10 cellular contexts compared by ENCODE assay signal in genomic region chr7:120052884-120053382, GRCh38.
DNase-seq lines count a peak whose midpoint lies in the region; ATAC-seq, FAIRE-seq and TF ChIP-seq lines count a peak whose summit lies in the region.
"Had no signal": no experiment of that assay in that cellular context is flagged by ENCODE, and none has a peak within 500 bp of the region (broad histone marks: within the 10 kb centered on the region; RNA-seq: fewer than 3 reads in every experiment).

No MANE protein-coding gene starts in this region.

- intact Hi-C loops in K562 (cut with micrococcal nuclease), result loop anchor here (10.0 kb wide), 1 partner anchor 118 kb away; no protein-coding TSS in a partner anchor
- intact Hi-C loops in tibial artery (cut with DNase I; ENCODE audit: low total_unique reads), result no loop called here

- peak; percentile 32; the same call in 1 of the 2 replicates for TF ChIP-seq EP300 in K562 (IDR thresholded peaks at IDR 0.05; ENCODE audit: low read length)

- in situ Hi-C loops in K562 (cut with MboI), result no loop called here

- BruUV-seq in K562 (replicated peaks; lab: Mats Ljungman, UMichigan), result no TSS peak

- H3K9ac ChIP-seq in K562 (ENCODE audit: insufficient read depth in 1 of 2, low read depth in 2 of 2, low read length in 2 of 2), result peak overlapping the region in 1 of 2 experiments; percentile 31; a peak in 2 of 4 replicates

- H3K36me3 ChIP-seq in K562 (ENCODE audit: control insufficient read depth, insufficient read depth, low read length), result no peaks in the 10 kb centered on the region
- no peaks in the 10 kb centered on the region for H3K36me3 ChIP-seq in tibial artery
- H3K36me3 ChIP-seq: HAP-1 had no signal

- peak; percentile 74 for FAIRE-seq in K562 (lab: Jason Lieb, UNC)

- H3K9me1 ChIP-seq in K562 (ENCODE audit: control insufficient read depth, insufficient read depth, low read length), result no peaks in the 10 kb centered on the region

- H3K4me3 ChIP-seq in K562 (no peak overlapping the region), tibial artery (no peak overlapping the region)
- H3K4me3 ChIP-seq: HAP-1 had no signal

- POLR2A ChIA-PET in K562 (lab: Yijun Ruan, JAX), result no interaction called here

- peaks cover 0 to 4% of the 10 kb centered on the region in 2 experiments; a peak in 2 of 5 replicates for H3K4me1 ChIP-seq in K562 (replicated peaks in 1 of 2; ENCODE audit: control insufficient read depth in 2 of 2, insufficient read depth in 2 of 2, low read length in 2 of 2)
- H3K4me1 ChIP-seq in tibial artery, result no peaks in the 10 kb centered on the region
- H3K4me1 ChIP-seq: HAP-1 had no signal

- peak overlapping the region; percentile 35; the same call in 1 of the 2 replicates for H3K4me2 ChIP-seq in K562 (ENCODE audit: insufficient read depth, low read length)

- H3K9me3 ChIP-seq in K562 (replicated peaks; ENCODE audit: control insufficient read depth, insufficient read depth, low read depth, low read length), result no peaks in the 10 kb centered on the region
- H3K9me3 ChIP-seq in tibial artery, result no peaks in the 10 kb centered on the region
- H3K9me3 ChIP-seq: HAP-1 had no signal

- no peak for TF ChIP-seq POLR2A in K562 (conservative IDR thresholded peaks at IDR 0.05)

- CTCF ChIA-PET in K562 (lab: Yijun Ruan, JAX; ENCODE audit: low intra/inter-chr PET ratio), result interaction anchor here (1.2 kb wide), 1 partner anchor 14 kb away, joined by 3 read pairs; no protein-coding TSS in a partner anchor

- peak; percentile 12 for DNase-seq in HuH-7 (ENCODE audit: low spot score)
- DNase-seq in K562 (ENCODE audit: extremely low read depth in 1 of 4, low spot score in 3 of 4), result peak in 2 of 4 experiments; percentile 53 to 72
- DNase-seq in islet precursor cell, result peak; percentile 89
- DNase-seq in tibial artery, result peak; percentile 69 to 78
- DNase-seq in NCI-H2029 treated with DMSO at 0.1 percent for 48 hours (lab: John Stamatoyannopoulos, UW), result no peak
- DNase-seq in pons (ENCODE audit: low spot score), result no peak
- no peak for DNase-seq in activated CD8-positive, alpha-beta memory T cell treated with anti-CD3 and anti-CD28 coated beads, Interleukin-2, amount 50 U/mL, for 4 hours
- DNase-seq in activated CD4-positive, alpha-beta T cell treated with anti-CD3 and anti-CD28 coated beads for 1 hour, result no peak
- DNase-seq: NCI-H187 treated with DMSO at 0.1 percent for 48 hours had no signal

- H3K27me3 ChIP-seq in K562 (ENCODE audit: control insufficient read depth in 2 of 2, insufficient read depth in 2 of 2, low read length in 2 of 2) (no peaks in the 10 kb centered on the region), tibial artery (no peaks in the 10 kb centered on the region)

- TF ChIP-seq CTCF in K562 (IDR thresholded peaks at IDR 0.05 in 2 of 3, conservative IDR thresholded peaks at IDR 0.05 in 1 of 3; ENCODE audit: insufficient read depth in 2 of 3, low read depth in 1 of 3, low read length in 3 of 3) (no peak), tibial artery (IDR thresholded peaks at IDR 0.05) (no peak)

- 8% methylated on average over 9 of the region's 9 CpGs for WGBS in K562 (ENCODE audit: insufficient coverage, low coverage, missing lambda C conversion rate)

- H2AFZ ChIP-seq in K562 (ENCODE audit: low read depth, low read length), result peak overlapping the region; percentile 77

- H4K20me1 ChIP-seq in K562 (replicated peaks; ENCODE audit: control insufficient read depth, insufficient read depth, low read length), result no peaks in the 10 kb centered on the region

- no peak for TF ChIP-seq RAD21 in K562 (CRISPR knock-in tag; conservative IDR thresholded peaks at IDR 0.05 in 1 of 2, IDR thresholded peaks at IDR 0.05 in 1 of 2)

- H3K79me2 ChIP-seq in K562 (ENCODE audit: control insufficient read depth, insufficient read depth, low read length), result no peaks in the 10 kb centered on the region

- ATAC-seq in K562, result peak; percentile 84

- peak overlapping the region; percentile 44 for H3K27ac ChIP-seq in K562 (ENCODE audit: extremely low read depth, low read depth, low read length)
- no peak overlapping the region for H3K27ac ChIP-seq in tibial artery

TF ChIP-seq in K562, 482 proteins besides CTCF, POLR2A, EP300 and RAD21 (continues in another document):
- TF ChIP-seq CBFA2T2 (conservative IDR thresholded peaks at IDR 0.05), result peak; percentile 63
- TF ChIP-seq MEIS2 (IDR thresholded peaks at IDR 0.05; ENCODE audit: partially characterized antibody), result peak; percentile 87
- TF ChIP-seq FOXM1 (IDR thresholded peaks at IDR 0.05; ENCODE audit: low read depth), result peak; percentile 73
- TF ChIP-seq FOXM1 (CRISPR knock-in tag; IDR thresholded peaks at IDR 0.05; ENCODE audit: low read depth), result no peak
- TF ChIP-seq NFIC (IDR thresholded peaks at IDR 0.05), result peak; percentile 55
- peak; percentile 60; the same call in 1 of the 2 replicates for TF ChIP-seq POLR2AphosphoS5 (IDR thresholded peaks at IDR 0.05; ENCODE audit: control insufficient read depth, insufficient read depth, low read depth, low read length)
- TF ChIP-seq, protein P1, sequence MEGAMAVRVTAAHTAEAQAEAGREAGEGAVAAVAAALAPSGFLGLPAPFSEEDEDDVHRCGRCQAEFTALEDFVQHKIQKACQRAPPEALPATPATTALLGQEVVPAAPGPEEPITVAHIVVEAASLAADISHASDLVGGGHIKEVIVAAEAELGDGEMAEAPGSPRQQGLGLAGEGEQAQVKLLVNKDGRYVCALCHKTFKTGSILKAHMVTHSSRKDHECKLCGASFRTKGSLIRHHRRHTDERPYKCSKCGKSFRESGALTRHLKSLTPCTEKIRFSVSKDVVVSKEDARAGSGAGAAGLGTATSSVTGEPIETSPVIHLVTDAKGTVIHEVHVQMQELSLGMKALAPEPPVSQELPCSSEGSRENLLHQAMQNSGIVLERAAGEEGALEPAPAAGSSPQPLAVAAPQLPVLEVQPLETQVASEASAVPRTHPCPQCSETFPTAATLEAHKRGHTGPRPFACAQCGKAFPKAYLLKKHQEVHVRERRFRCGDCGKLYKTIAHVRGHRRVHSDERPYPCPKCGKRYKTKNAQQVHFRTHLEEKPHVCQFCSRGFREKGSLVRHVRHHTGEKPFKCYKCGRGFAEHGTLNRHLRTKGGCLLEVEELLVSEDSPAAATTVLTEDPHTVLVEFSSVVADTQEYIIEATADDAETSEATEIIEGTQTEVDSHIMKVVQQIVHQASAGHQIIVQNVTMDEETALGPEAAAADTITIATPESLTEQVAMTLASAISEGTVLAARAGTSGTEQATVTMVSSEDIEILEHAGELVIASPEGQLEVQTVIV (CRISPR knock-in tag; IDR thresholded peaks at IDR 0.05; ENCODE audit: borderline replicate concordance), result no peak
- TF ChIP-seq, protein P2, sequence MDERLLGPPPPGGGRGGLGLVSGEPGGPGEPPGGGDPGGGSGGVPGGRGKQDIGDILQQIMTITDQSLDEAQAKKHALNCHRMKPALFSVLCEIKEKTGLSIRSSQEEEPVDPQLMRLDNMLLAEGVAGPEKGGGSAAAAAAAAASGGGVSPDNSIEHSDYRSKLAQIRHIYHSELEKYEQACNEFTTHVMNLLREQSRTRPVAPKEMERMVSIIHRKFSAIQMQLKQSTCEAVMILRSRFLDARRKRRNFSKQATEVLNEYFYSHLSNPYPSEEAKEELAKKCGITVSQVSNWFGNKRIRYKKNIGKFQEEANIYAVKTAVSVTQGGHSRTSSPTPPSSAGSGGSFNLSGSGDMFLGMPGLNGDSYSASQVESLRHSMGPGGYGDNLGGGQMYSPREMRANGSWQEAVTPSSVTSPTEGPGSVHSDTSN (CRISPR knock-in tag; IDR thresholded peaks at IDR 0.05; ENCODE audit: low read depth), result no peak
- TF ChIP-seq, protein P2 (tag; conservative IDR thresholded peaks at IDR 0.05; ENCODE audit: low read depth), result peak; percentile 90
- TF ChIP-seq EHMT2 (IDR thresholded peaks at IDR 0.05), result peak; percentile 39; the same call in 1 of the 2 replicates
- TF ChIP-seq, protein P3, sequence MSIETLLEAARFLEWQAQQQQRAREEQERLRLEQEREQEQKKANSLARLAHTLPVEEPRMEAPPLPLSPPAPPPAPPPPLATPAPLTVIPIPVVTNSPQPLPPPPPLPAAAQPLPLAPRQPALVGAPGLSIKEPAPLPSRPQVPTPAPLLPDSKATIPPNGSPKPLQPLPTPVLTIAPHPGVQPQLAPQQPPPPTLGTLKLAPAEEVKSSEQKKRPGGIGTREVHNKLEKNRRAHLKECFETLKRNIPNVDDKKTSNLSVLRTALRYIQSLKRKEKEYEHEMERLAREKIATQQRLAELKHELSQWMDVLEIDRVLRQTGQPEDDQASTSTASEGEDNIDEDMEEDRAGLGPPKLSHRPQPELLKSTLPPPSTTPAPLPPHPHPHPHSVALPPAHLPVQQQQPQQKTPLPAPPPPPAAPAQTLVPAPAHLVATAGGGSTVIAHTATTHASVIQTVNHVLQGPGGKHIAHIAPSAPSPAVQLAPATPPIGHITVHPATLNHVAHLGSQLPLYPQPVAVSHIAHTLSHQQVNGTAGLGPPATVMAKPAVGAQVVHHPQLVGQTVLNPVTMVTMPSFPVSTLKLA (conservative IDR thresholded peaks at IDR 0.05), result 0 out of 4 replicates have a peak, but pooled peaks of 1 of the 2 experiments have one; percentile 21
- peak; percentile 68 for TF ChIP-seq DPF2 (IDR thresholded peaks at IDR 0.05)

Comparison
In these comparisons a context has a peak if more than half of its experiments do, and no peak if none do; other contexts are left out.
1. DNase-seq: peak in HuH-7 (single experiment), islet precursor cell (single experiment) and tibial artery (2 of 2); none in NCI-H2029 treated with DMSO at 0.1 percent for 48 hours (single experiment), pons (single experiment), activated CD8-positive, alpha-beta memory T cell treated with anti-CD3 and anti-CD28 coated beads, Interleukin-2, amount 50 U/mL, for 4 hours (single experiment) and activated CD4-positive, alpha-beta T cell treated with anti-CD3 and anti-CD28 coated beads for 1 hour (single experiment).